1 cellular context compared by ENCODE assay signal in genomic region chr12:56127888-56128668, GRCh38.
TF ChIP-seq lines count a peak whose summit lies in the region.

Gene ESYT1 (plus strand): TSS chr12:56128267. CDS start chr12:56128320, 53 bp downstream.

TF ChIP-seq in HepG2, 621 proteins besides CTCF, POLR2A, EP300 and RAD21 (continued from another document and continues in another):
- TF ChIP-seq BRF2 (CRISPR knock-in tag; IDR thresholded peaks at IDR 0.05) (no peak), ATF7 (IDR thresholded peaks at IDR 0.05) (peak; percentile 100), ATF7 (CRISPR knock-in tag; IDR thresholded peaks at IDR 0.05) (peak; percentile 96), ZNF335 (CRISPR knock-in tag; IDR thresholded peaks at IDR 0.05) (peak; percentile 38; the same call in 1 of the 2 replicates), BHLHE40 (IDR thresholded peaks at IDR 0.05; ENCODE audit: low read length) (peak; percentile 94), EEA1 (CRISPR knock-in tag; IDR thresholded peaks at IDR 0.05; ENCODE audit: borderline replicate concordance) (0 out of 2 replicates have a peak, but pooled peaks have one; percentile 27), KLF6 (CRISPR knock-in tag; IDR thresholded peaks at IDR 0.05) (peak; percentile 76; the same call in 1 of the 2 replicates), TFDP2 (CRISPR knock-in tag; IDR thresholded peaks at IDR 0.05) (peak; percentile 89; the same call in 1 of the 2 replicates), ZSCAN22 (CRISPR knock-in tag; IDR thresholded peaks at IDR 0.05) (peak; percentile 24; the same call in 1 of the 2 replicates), ZNF773 (CRISPR knock-in tag; IDR thresholded peaks at IDR 0.05; ENCODE audit: borderline replicate concordance) (0 out of 2 replicates have a peak, but pooled peaks have one; percentile 49), SRSF1 (optimal IDR thresholded peaks at IDR 0.05; ENCODE audit: low read depth, low read length) (peak; percentile 89), MIER3 (CRISPR knock-in tag; IDR thresholded peaks at IDR 0.05; ENCODE audit: borderline replicate concordance) (no peak), BCL6 (CRISPR knock-in tag; IDR thresholded peaks at IDR 0.05) (peak; percentile 21; the same call in 1 of the 2 replicates), ARID2 (CRISPR knock-in tag; IDR thresholded peaks at IDR 0.05; ENCODE audit: borderline replicate concordance) (no peak), GABPA (IDR thresholded peaks at IDR 0.05; ENCODE audit: low read depth, low read length) (peak; percentile 13; the same call in 1 of the 2 replicates), GABPA (CRISPR knock-in tag; IDR thresholded peaks at IDR 0.05; ENCODE audit: low read depth) (peak; percentile 65), SP1 (IDR thresholded peaks at IDR 0.05) (no peak), SP1 (CRISPR knock-in tag; IDR thresholded peaks at IDR 0.05) (peak; percentile 80; the same call in 1 of the 2 replicates), KDM5B (CRISPR knock-in tag; IDR thresholded peaks at IDR 0.05; ENCODE audit: borderline replicate concordance) (0 out of 2 replicates have a peak, but pooled peaks have one; percentile 35), CBX2 (IDR thresholded peaks at IDR 0.05; ENCODE audit: low read depth, low read length) (no peak), CBX2 (CRISPR knock-in tag; IDR thresholded peaks at IDR 0.05; ENCODE audit: low read depth) (no peak), ARHGAP35 (CRISPR knock-in tag; IDR thresholded peaks at IDR 0.05; ENCODE audit: borderline replicate concordance) (peak; percentile 57; the same call in 1 of the 2 replicates), TBP (CRISPR knock-in tag; IDR thresholded peaks at IDR 0.05) (no peak), ZNF124 (CRISPR knock-in tag; IDR thresholded peaks at IDR 0.05) (peak; percentile 25; the same call in 1 of the 2 replicates), ASH2L (IDR thresholded peaks at IDR 0.05; ENCODE audit: insufficient read length, low read depth, low read length) (peak; percentile 53), FOXA1 (IDR thresholded peaks at IDR 0.05) (no peak), FOXA1 (CRISPR knock-in tag; IDR thresholded peaks at IDR 0.05) (no peak), FOXA3 (CRISPR knock-in tag; IDR thresholded peaks at IDR 0.05) (0 out of 2 replicates have a peak, but pooled peaks have one; percentile 20), AKNA (CRISPR knock-in tag; IDR thresholded peaks at IDR 0.05; ENCODE audit: borderline replicate concordance) (no peak), ZSCAN12 (CRISPR knock-in tag; IDR thresholded peaks at IDR 0.05) (peak; percentile 30; the same call in 1 of the 2 replicates), MYC (CRISPR knock-in tag; IDR thresholded peaks at IDR 0.05; ENCODE audit: borderline replicate concordance) (peak; percentile 68), HNRNPK (IDR thresholded peaks at IDR 0.05; ENCODE audit: low read depth, low read length, poor library complexity, severe bottlenecking) (no peak), TSC22D2 (CRISPR knock-in tag; IDR thresholded peaks at IDR 0.05; ENCODE audit: borderline replicate concordance) (no peak), ZNF280D (CRISPR knock-in tag; IDR thresholded peaks at IDR 0.05) (peak; percentile 60; the same call in 1 of the 2 replicates), SAP130 (CRISPR knock-in tag; IDR thresholded peaks at IDR 0.05; ENCODE audit: low read depth) (peak; percentile 90)
- TF ChIP-seq, protein P1, sequence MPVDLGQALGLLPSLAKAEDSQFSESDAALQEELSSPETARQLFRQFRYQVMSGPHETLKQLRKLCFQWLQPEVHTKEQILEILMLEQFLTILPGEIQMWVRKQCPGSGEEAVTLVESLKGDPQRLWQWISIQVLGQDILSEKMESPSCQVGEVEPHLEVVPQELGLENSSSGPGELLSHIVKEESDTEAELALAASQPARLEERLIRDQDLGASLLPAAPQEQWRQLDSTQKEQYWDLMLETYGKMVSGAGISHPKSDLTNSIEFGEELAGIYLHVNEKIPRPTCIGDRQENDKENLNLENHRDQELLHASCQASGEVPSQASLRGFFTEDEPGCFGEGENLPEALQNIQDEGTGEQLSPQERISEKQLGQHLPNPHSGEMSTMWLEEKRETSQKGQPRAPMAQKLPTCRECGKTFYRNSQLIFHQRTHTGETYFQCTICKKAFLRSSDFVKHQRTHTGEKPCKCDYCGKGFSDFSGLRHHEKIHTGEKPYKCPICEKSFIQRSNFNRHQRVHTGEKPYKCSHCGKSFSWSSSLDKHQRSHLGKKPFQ (CRISPR knock-in tag; IDR thresholded peaks at IDR 0.05; ENCODE audit: insufficient replicate concordance): peak; percentile 51
- TF ChIP-seq, protein P2, sequence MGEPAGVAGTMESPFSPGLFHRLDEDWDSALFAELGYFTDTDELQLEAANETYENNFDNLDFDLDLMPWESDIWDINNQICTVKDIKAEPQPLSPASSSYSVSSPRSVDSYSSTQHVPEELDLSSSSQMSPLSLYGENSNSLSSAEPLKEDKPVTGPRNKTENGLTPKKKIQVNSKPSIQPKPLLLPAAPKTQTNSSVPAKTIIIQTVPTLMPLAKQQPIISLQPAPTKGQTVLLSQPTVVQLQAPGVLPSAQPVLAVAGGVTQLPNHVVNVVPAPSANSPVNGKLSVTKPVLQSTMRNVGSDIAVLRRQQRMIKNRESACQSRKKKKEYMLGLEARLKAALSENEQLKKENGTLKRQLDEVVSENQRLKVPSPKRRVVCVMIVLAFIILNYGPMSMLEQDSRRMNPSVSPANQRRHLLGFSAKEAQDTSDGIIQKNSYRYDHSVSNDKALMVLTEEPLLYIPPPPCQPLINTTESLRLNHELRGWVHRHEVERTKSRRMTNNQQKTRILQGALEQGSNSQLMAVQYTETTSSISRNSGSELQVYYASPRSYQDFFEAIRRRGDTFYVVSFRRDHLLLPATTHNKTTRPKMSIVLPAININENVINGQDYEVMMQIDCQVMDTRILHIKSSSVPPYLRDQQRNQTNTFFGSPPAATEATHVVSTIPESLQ (CRISPR knock-in tag; conservative IDR thresholded peaks at IDR 0.05): peak; percentile 27; the same call in 1 of the 2 replicates
- TF ChIP-seq, protein P3, sequence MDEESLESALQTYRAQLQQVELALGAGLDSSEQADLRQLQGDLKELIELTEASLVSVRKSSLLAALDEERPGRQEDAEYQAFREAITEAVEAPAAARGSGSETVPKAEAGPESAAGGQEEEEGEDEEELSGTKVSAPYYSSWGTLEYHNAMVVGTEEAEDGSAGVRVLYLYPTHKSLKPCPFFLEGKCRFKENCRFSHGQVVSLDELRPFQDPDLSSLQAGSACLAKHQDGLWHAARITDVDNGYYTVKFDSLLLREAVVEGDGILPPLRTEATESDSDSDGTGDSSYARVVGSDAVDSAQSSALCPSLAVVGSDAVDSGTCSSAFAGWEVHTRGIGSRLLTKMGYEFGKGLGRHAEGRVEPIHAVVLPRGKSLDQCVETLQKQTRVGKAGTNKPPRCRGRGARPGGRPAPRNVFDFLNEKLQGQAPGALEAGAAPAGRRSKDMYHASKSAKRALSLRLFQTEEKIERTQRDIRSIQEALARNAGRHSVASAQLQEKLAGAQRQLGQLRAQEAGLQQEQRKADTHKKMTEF (CRISPR knock-in tag; IDR thresholded peaks at IDR 0.05): peak; percentile 71; the same call in 1 of the 2 replicates
- TF ChIP-seq, protein P4, sequence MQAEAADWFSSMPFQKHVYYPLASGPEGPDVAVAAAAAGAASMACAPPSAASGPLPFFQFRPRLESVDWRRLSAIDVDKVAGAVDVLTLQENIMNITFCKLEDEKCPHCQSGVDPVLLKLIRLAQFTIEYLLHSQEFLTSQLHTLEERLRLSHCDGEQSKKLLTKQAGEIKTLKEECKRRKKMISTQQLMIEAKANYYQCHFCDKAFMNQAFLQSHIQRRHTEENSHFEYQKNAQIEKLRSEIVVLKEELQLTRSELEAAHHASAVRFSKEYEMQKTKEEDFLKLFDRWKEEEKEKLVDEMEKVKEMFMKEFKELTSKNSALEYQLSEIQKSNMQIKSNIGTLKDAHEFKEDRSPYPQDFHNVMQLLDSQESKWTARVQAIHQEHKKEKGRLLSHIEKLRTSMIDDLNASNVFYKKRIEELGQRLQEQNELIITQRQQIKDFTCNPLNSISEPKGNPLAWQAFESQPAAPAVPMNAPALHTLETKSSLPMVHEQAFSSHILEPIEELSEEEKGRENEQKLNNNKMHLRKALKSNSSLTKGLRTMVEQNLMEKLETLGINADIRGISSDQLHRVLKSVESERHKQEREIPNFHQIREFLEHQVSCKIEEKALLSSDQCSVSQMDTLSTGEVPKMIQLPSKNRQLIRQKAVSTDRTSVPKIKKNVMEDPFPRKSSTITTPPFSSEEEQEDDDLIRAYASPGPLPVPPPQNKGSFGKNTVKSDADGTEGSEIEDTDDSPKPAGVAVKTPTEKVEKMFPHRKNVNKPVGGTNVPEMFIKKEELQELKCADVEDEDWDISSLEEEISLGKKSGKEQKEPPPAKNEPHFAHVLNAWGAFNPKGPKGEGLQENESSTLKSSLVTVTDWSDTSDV (CRISPR knock-in tag; IDR thresholded peaks at IDR 0.05): 0 out of 2 replicates have a peak, but pooled peaks have one; percentile 55
- TF ChIP-seq, protein P5, sequence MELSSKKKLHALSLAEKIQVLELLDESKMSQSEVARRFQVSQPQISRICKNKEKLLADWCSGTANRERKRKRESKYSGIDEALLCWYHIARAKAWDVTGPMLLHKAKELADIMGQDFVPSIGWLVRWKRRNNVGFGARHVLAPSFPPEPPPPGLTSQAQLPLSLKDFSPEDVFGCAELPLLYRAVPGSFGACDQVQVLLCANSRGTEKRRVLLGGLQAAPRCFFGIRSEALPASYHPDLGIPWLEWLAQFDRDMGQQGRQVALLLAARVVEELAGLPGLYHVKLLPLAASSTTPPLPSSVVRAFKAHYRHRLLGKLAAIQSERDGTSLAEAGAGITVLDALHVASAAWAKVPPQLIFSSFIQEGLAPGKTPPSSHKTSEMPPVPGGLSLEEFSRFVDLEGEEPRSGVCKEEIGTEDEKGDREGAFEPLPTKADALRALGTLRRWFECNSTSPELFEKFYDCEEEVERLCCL (CRISPR knock-in tag; IDR thresholded peaks at IDR 0.05; ENCODE audit: borderline replicate concordance): no peak; the same call in 1 of the 2 replicates
